ENCODE assay signal across 30 cellular contexts in the genomic region with DNA sequence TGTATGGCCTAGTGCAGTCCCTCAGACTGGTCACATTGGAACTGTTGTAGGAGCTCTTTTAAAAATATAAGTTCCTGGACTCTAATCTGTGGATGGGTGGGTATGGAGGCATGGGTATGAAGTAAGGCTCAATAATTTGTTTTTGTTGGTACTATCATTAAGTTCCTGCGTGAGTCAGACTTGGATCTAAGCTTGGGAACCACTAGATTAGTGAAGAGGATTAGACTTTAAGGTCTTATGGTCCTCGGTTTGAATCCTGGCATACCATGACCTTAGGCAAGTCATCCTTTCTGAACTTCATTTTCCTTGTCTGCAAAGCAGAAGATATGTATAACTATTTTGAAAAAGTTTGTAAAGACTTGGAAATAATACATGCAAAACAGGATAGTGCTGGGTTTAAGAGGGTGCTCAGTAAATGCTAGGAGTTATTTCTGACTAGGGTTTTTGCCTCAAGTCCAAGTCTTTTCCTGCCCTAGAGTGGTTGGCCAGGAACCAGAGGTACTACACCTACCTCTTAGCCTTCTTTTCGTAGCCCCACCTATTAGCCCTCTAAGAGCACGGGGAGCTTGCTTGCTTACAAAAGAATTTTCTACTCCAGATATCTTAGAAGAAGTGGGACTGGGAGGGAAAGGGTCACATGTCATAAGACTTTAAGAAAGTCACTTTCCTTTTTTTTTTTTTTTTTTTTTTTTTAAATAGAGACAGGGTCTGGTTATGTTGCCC.
"Had no signal": no experiment of that assay in that cellular context is flagged by ENCODE, and none has a peak within 500 bp of the region (broad histone marks: within the 10 kb centered on the region; RNA-seq: fewer than 3 reads in every experiment).

No MANE protein-coding gene starts in this region.

- H3K27ac ChIP-seq: breast epithelium, esophagus muscularis mucosa, gastrocnemius medialis, neutrophil, ovary, right lobe of liver, skin epidermis, tibial artery, WERI-Rb-1 had no signal

- H3K4me1 Mint-ChIP-seq: activated CD4-positive, alpha-beta T cell treated with anti-CD3 and anti-CD28 coated beads, Interleukin-2, amount 10 ng/mL, durations not matched to agents 24 days and 14 days; activated naive CD4-positive, alpha-beta T cell treated with anti-CD3 and anti-CD28 coated beads, Interleukin-2, amount 50 U/mL, for 24 hours; activated naive CD8-positive, alpha-beta T cell treated with anti-CD3 and anti-CD28 coated beads, Interleukin-2, amount 50 U/mL, for 24 hours; central memory CD8-positive, alpha-beta T cell; endodermal cell; mesothelial cell of epicardium; nephron progenitor cell; stimulated activated naive CD8-positive, alpha-beta T cell treated with anti-CD3 and anti-CD28 coated beads, Interleukin-15, amount 100 ng/mL, for 72 hours had no signal

- H3K9me3 Mint-ChIP-seq: activated CD4-positive, alpha-beta memory T cell treated with anti-CD3 and anti-CD28 coated beads, Interleukin-2, amount 10 ng/mL, durations not matched to agents 7 days and 5 days; activated CD4-positive, alpha-beta T cell treated with anti-CD3 and anti-CD28 coated beads, Interleukin-2, amount 10 ng/mL, durations not matched to agents 24 days and 14 days; activated naive CD4-positive, alpha-beta T cell treated with anti-CD3 and anti-CD28 coated beads, Interleukin-2, amount 50 U/mL, for 24 hours; activated naive CD8-positive, alpha-beta T cell treated with anti-CD3 and anti-CD28 coated beads, Interleukin-2, amount 50 U/mL, for 24 hours; activated T-cell treated with anti-CD3 and anti-CD28 coated beads, Interleukin-2, amount 50 U/mL, for 4 hours; activated T-helper 2 cell treated with anti-CD3 and anti-CD28 coated beads, Interferon-gamma antibody, Interleukin-2, Interleukin-4, amounts not matched to agents 10 μg/mL and 5 μg/mL and 100 μg/mL, durations not matched to agents 14 hours and 24 hours and 36 hours; central memory CD8-positive, alpha-beta T cell; dendritic cell treated with granulocyte-macrophage colony-stimulating factor and Interleukin-4, amounts not matched to agents 40 ng/mL and 50 ng/mL, for 4 days; endodermal cell; stimulated activated naive CD8-positive, alpha-beta T cell treated with anti-CD3 and anti-CD28 coated beads, Interleukin-15, amount 100 ng/mL, for 72 hours had no signal

- H3K27me3 Mint-ChIP-seq: activated CD4-positive, alpha-beta memory T cell treated with anti-CD3 and anti-CD28 coated beads, Interleukin-2, amount 10 ng/mL, durations not matched to agents 7 days and 5 days; activated CD4-positive, alpha-beta T cell treated with anti-CD3 and anti-CD28 coated beads, Interleukin-2, amount 10 ng/mL, durations not matched to agents 24 days and 14 days; activated naive CD4-positive, alpha-beta T cell treated with anti-CD3 and anti-CD28 coated beads, Interleukin-2, amount 50 U/mL, for 24 hours; activated naive CD8-positive, alpha-beta T cell treated with anti-CD3 and anti-CD28 coated beads, Interleukin-2, amount 50 U/mL, for 24 hours; central memory CD8-positive, alpha-beta T cell; dendritic cell treated with granulocyte-macrophage colony-stimulating factor and Interleukin-4, amounts not matched to agents 40 ng/mL and 50 ng/mL, for 4 days; naive B cell; progenitor cell of endocrine pancreas; stimulated activated memory B cell treated with anti-CD40 and anti-IgM and Interleukin-4, amounts not matched to agents 10 μg/mL and 1 μg/mL and 100 μg/mL, for 72 hours; stimulated activated naive CD8-positive, alpha-beta T cell treated with anti-CD3 and anti-CD28 coated beads, Interleukin-15, amount 100 ng/mL, for 72 hours had no signal

- H3K4me3 Mint-ChIP-seq: activated CD4-positive, alpha-beta memory T cell treated with anti-CD3 and anti-CD28 coated beads, Interleukin-2, amount 10 ng/mL, durations not matched to agents 7 days and 5 days; activated CD4-positive, alpha-beta T cell treated with anti-CD3 and anti-CD28 coated beads, Interleukin-2, amount 10 ng/mL, durations not matched to agents 24 days and 14 days; activated naive CD4-positive, alpha-beta T cell treated with anti-CD3 and anti-CD28 coated beads, Interleukin-2, amount 50 U/mL, for 24 hours; activated naive CD8-positive, alpha-beta T cell treated with anti-CD3 and anti-CD28 coated beads, Interleukin-2, amount 50 U/mL, for 24 hours; activated T-cell treated with anti-CD3 and anti-CD28 coated beads, Interleukin-2, amount 50 U/mL, for 4 hours; central memory CD8-positive, alpha-beta T cell; dendritic cell treated with granulocyte-macrophage colony-stimulating factor and Interleukin-4, amounts not matched to agents 40 ng/mL and 50 ng/mL, for 4 days; endodermal cell; mesothelial cell of epicardium; naive B cell; nephron progenitor cell; stimulated activated memory B cell treated with anti-CD40 and anti-IgM and Interleukin-4, amounts not matched to agents 10 μg/mL and 1 μg/mL and 100 μg/mL, for 72 hours; stimulated activated naive CD8-positive, alpha-beta T cell treated with anti-CD3 and anti-CD28 coated beads, Interleukin-15, amount 100 ng/mL, for 72 hours had no signal

- H3K4me1 ChIP-seq: breast epithelium, esophagus muscularis mucosa, gastrocnemius medialis, right lobe of liver, tibial artery had no signal

- H3K9me3 ChIP-seq: breast epithelium, esophagus muscularis mucosa, gastrocnemius medialis, neutrophil, ovary, right lobe of liver, tibial artery had no signal

- ATAC-seq: activated naive CD8-positive, alpha-beta T cell treated with anti-CD3 and anti-CD28 coated beads, Interleukin-2, amount 50 U/mL, for 24 hours; activated T-cell treated with anti-CD3 and anti-CD28 coated beads, Interleukin-2, amount 50 U/mL, for 4 hours; gastrocnemius medialis; left ventricle myocardium superior; right lobe of liver; stimulated activated memory B cell treated with anti-CD40 and anti-IgM and Interleukin-4, amounts not matched to agents 10 μg/mL and 1 μg/mL and 100 μg/mL, for 72 hours; stimulated activated naive CD8-positive, alpha-beta T cell treated with anti-CD3 and anti-CD28 coated beads, Interleukin-15, amount 100 ng/mL, for 72 hours had no signal

- H3K27ac Mint-ChIP-seq: activated CD4-positive, alpha-beta memory T cell treated with anti-CD3 and anti-CD28 coated beads, Interleukin-2, amount 10 ng/mL, durations not matched to agents 7 days and 5 days; activated CD4-positive, alpha-beta T cell treated with anti-CD3 and anti-CD28 coated beads, Interleukin-2, amount 10 ng/mL, durations not matched to agents 24 days and 14 days; activated naive CD4-positive, alpha-beta T cell treated with anti-CD3 and anti-CD28 coated beads, Interleukin-2, amount 50 U/mL, for 24 hours; activated naive CD8-positive, alpha-beta T cell treated with anti-CD3 and anti-CD28 coated beads, Interleukin-2, amount 50 U/mL, for 24 hours; activated T-helper 2 cell treated with anti-CD3 and anti-CD28 coated beads, Interferon-gamma antibody, Interleukin-2, Interleukin-4, amounts not matched to agents 10 μg/mL and 5 μg/mL and 100 μg/mL, durations not matched to agents 14 hours and 24 hours and 36 hours; dendritic cell treated with granulocyte-macrophage colony-stimulating factor and Interleukin-4, amounts not matched to agents 40 ng/mL and 50 ng/mL, for 4 days; endodermal cell; mesothelial cell of epicardium; naive B cell; nephron progenitor cell; progenitor cell of endocrine pancreas; stimulated activated memory B cell treated with anti-CD40 and anti-IgM and Interleukin-4, amounts not matched to agents 10 μg/mL and 1 μg/mL and 100 μg/mL, for 72 hours; stimulated activated naive CD8-positive, alpha-beta T cell treated with anti-CD3 and anti-CD28 coated beads, Interleukin-15, amount 100 ng/mL, for 72 hours had no signal

- H3K4me3 ChIP-seq: breast epithelium, esophagus muscularis mucosa, gastrocnemius medialis, ovary, right lobe of liver, skin epidermis, tibial artery had no signal

- H3K27me3 ChIP-seq: breast epithelium, esophagus muscularis mucosa, gastrocnemius medialis, neutrophil, ovary, right lobe of liver, tibial artery had no signal

- H3K36me3 ChIP-seq: ovary, WERI-Rb-1 had no signal

- DNase-seq: activated CD4-positive, alpha-beta memory T cell treated with anti-CD3 and anti-CD28 coated beads, Interleukin-2, amount 10 ng/mL, durations not matched to agents 7 days and 5 days; activated CD4-positive, alpha-beta T cell treated with anti-CD3 and anti-CD28 coated beads, Interleukin-2, amount 10 ng/mL, durations not matched to agents 24 days and 14 days; activated CD4-positive, CD25-positive, alpha-beta regulatory T cell treated with anti-CD3 and anti-CD28 coated beads, Interleukin-2, amount 50 U/mL, for 72 hours; activated CD8-positive, alpha-beta memory T cell treated with anti-CD3 and anti-CD28 coated beads, Interleukin-2, amount 50 U/mL, for 48 hours; activated naive CD8-positive, alpha-beta T cell treated with anti-CD3 and anti-CD28 coated beads, Interleukin-2, amount 50 U/mL, for 24 hours; activated T-cell treated with anti-CD3 and anti-CD28 coated beads, Interleukin-2, amount 50 U/mL, for 4 hours; endodermal cell; gastrocnemius medialis; glutamatergic neuron; islet precursor cell; left ventricle myocardium superior; naive B cell; nephron progenitor cell; ovary; right lobe of liver; stimulated activated CD4-positive, alpha-beta T cell treated with anti-CD3 and anti-CD28 coated beads, Interleukin-4, amount 100 ng/mL, for 24 hours; stimulated activated naive CD8-positive, alpha-beta T cell treated with anti-CD3 and anti-CD28 coated beads, Interleukin-15, amount 100 ng/mL, for 72 hours; tibial artery; WERI-Rb-1 had no signal
